In genomic region chrX:132488819-132489255, GRCh38 we compare ENCODE assay signal across 8 cellular contexts. TPM values are rescaled to one million over a fixed set of nuclear protein-coding genes. Genes with fewer than 3 reads are reported as not detected.
A peak's percentile ranks its signal among the peaks of the same experiment; 100 is the strongest.
DNase-seq lines count a peak whose midpoint lies in the region; ATAC-seq and TF ChIP-seq lines count a peak whose summit lies in the region.

Gene MBNL3 (minus strand): TSS chrX:132489038. CDS start chrX:132439611, 49,427 bp downstream.

- H3K4me3 Mint-ChIP-seq in IgD-negative memory B cell, result peak within 1 kb of the TSS; percentile 93 to 98 (median 94)

- H3K4me3 ChIP-seq in neutrophil (ENCODE audit: low read depth in 1 of 2, low read length in 1 of 2), result peak within 1 kb of the TSS; percentile 55 to 65
- peak within 1 kb of the TSS; percentile 22 to 66 (median 56) for H3K4me3 ChIP-seq in transverse colon

- no peaks in the 10 kb centered on the region for H3K36me3 Mint-ChIP-seq in IgD-negative memory B cell

- TF ChIP-seq POLR2A in transverse colon (IDR thresholded peaks at IDR 0.05), result no peak

- peaks cover 0 to 2% (median 0%) of the 10 kb centered on the region in 3 donors for H3K9me3 Mint-ChIP-seq in IgD-negative memory B cell

- H3K27me3 Mint-ChIP-seq in IgD-negative memory B cell, result peaks cover 7% of the 10 kb centered on the region

- no peaks in the 10 kb centered on the region for H3K27me3 ChIP-seq in foreskin keratinocyte
- no peaks in the 10 kb centered on the region for H3K27me3 ChIP-seq in neutrophil
- H3K27me3 ChIP-seq in transverse colon, result no peaks in the 10 kb centered on the region

- H3K36me3 ChIP-seq in neutrophil, result no peaks in the 10 kb centered on the region
- no peaks in the 10 kb centered on the region for H3K36me3 ChIP-seq in transverse colon

- peak within 1 kb of the TSS; percentile 74 to 91 (median 85) for H3K27ac Mint-ChIP-seq in IgD-negative memory B cell

- DNase-seq in DMS 273 treated with DMSO at 0.1 percent for 48 hours (lab: John Stamatoyannopoulos, UW) (peak; percentile 57), RKO (ENCODE audit: low spot score) (peak; percentile 59), foreskin keratinocyte (peak; percentile 36 to 64), transverse colon (peak; percentile 68)
- peak; percentile 53 for DNase-seq in activated effector memory CD4-positive, alpha-beta T cell treated with Interleukin-2 at 50 U/mL for 16 hours

- WGBS in transverse colon (ENCODE audit: low coverage in 1 of 2), 2 donors, result 62% methylated on average over 28 of the region's 28 CpGs; no CpG with 5 or more reads in 1 of the 2 donors

- intact Hi-C loops in transverse colon (cut with DNase I; ENCODE audit: low total_unique reads), result no loop called here

- peaks cover 23 to 42% (median 29%) of the 10 kb centered on the region in 3 donors for H3K4me1 Mint-ChIP-seq in IgD-negative memory B cell

- no peak for TF ChIP-seq EP300 in transverse colon (IDR thresholded peaks at IDR 0.05; ENCODE audit: low read depth)

- no peak for TF ChIP-seq CTCF in foreskin keratinocyte (conservative IDR thresholded peaks at IDR 0.05)
- no peak for TF ChIP-seq CTCF in neutrophil (IDR thresholded peaks at IDR 0.05)
- no peak for TF ChIP-seq CTCF in transverse colon (IDR thresholded peaks at IDR 0.05)

- in situ Hi-C loops in transverse colon (cut with MboI; ENCODE audit: low pct_ligation_motif_present in 1 of 4, low pct_unique_long_range_greater_than_20kb in 1 of 4, low sequenced_read_pairs in 3 of 4), result no loop called here

- H3K27ac ChIP-seq in foreskin keratinocyte (peak within 1 kb of the TSS; percentile 91), neutrophil (peak within 1 kb of the TSS; percentile 69), transverse colon (peak within 1 kb of the TSS; percentile 84 to 91 (median 90))

- H3K9me3 ChIP-seq in neutrophil (no peaks in the 10 kb centered on the region), transverse colon (no peaks in the 10 kb centered on the region)

- H3K4me1 ChIP-seq in foreskin keratinocyte, result no peaks in the 10 kb centered on the region
- H3K4me1 ChIP-seq in neutrophil (ENCODE audit: control insufficient read depth in 1 of 2, insufficient read depth in 1 of 2, low read depth in 1 of 2, low read length in 1 of 2), result peaks cover 25 to 35% of the 10 kb centered on the region in 2 experiments
- peaks cover 0 to 35% (median 5%) of the 10 kb centered on the region in 4 donors for H3K4me1 ChIP-seq in transverse colon

- ATAC-seq in GM21515 (IDR thresholded peaks at IDR 0.05; ENCODE audit: unreplicated experiment) (peak; percentile 41), foreskin keratinocyte (peak; percentile 66)

RNA-seq across cellular contexts. Expression of gene MBNL3, which starts in this region (rescaled TPM):
- polyA plus RNA-seq in IgD-negative memory B cell (71.2 TPM), foreskin keratinocyte (1.2 and 1.5 TPM in 2 replicates)
- total RNA-seq in foreskin keratinocyte (12.4 and 13.1 TPM in 2 replicates), transverse colon (10 to 100 TPM in 3 of 4 donors, 1 to 10 TPM in 1; 4.6 to 40.8 (median 34.3) TPM)

Comparison
In these comparisons a context has a peak if more than half of its experiments do, and no peak if none do; other contexts are left out.
1. Peak in every context shown above with its lines: DNase-seq, ATAC-seq, H3K4me3 ChIP-seq and H3K27ac ChIP-seq.
2. RNA of gene MBNL3 (polyA plus RNA-seq): 71.2 TPM in IgD-negative memory B cell (single experiment); 1.2 to 1.5 TPM in foreskin keratinocyte; every median in the first group is over 10 times any median in the second.